8 cellular contexts compared by ENCODE assay signal in the genomic region with DNA sequence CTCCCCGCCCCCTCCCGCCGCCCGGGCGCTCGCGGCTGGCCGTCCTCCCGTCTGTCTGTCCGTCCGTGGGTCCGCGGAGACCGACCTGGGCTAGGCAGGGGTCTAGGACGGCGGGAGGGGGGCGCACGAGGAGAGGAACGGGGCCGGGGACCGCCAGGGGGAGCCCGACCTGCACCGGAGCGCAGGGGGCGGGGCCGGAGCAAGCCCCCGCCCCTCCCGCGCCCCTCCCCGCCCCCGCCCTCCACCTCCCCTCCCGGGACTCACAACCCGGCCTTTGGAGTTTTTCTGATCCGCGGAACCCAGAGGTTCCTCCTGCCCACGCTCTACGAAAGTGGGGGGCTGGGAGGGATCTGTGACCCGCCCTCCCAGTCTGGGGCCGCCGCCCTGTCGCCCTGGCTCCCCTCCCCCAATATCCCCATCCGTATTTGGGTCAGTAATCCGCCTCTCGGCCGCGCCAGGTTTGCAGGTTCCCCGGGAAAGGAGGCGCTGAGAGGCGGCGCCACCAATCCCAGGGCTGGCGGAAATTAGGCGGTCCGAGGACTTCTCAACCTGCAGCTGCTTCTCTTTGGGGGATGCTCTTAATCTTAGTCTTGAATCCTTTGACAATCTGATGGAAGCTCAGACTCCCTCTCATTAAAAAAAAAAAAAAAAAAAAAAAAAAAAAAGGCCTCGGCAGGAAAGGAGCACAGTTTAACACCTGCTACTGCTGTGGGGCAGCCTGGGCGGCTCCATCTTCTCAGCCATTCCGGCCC. TPM values are rescaled to one million over a fixed set of nuclear protein-coding genes. Genes with fewer than 3 reads are reported as not detected.
DNase-seq lines count a peak whose midpoint lies in the region; ATAC-seq and TF ChIP-seq lines count a peak whose summit lies in the region.

No MANE protein-coding gene starts in this region.

- H3K9me3 Mint-ChIP-seq in HFFc6 = no peaks in the 10 kb centered on the region

- peak; percentile 82 for TF ChIP-seq CTCF in HFFc6 (IDR thresholded peaks at IDR 0.05)

- 0 out of 2 replicates have a peak, but pooled peaks cover 3% of the 10 kb centered on the region for H3K4me1 Mint-ChIP-seq in HFFc6 (ENCODE audit: low read depth)

- intact Hi-C loops in sciatic nerve (cut with DNase I) = no loop called here

- H3K27me3 Mint-ChIP-seq in HFFc6 (ENCODE audit: insufficient read depth) = peaks cover 15% of the 10 kb centered on the region

- peak overlapping the region; percentile 60; the same call in 1 of the 2 replicates for H3K4me3 Mint-ChIP-seq in HFFc6

- H3K27ac Mint-ChIP-seq in HFFc6 = no peak overlapping the region

- no peaks in the 10 kb centered on the region for H3K36me3 Mint-ChIP-seq in HFFc6 (ENCODE audit: low read depth)

- peak; percentile 49 for DNase-seq in EL
- no peak for DNase-seq in HFFc6
- DNase-seq in NCI-H1105 (lab: John Stamatoyannopoulos, UW) = peak; percentile 91
- peak; percentile 54 to 78 (median 74) for DNase-seq in T-helper 1 cell
- peak in 41 of 56 donors; percentile 6 to 77 (median 46) for DNase-seq in amygdala (lab: John Stamatoyannopoulos, UW)
- peak; percentile 26 to 59 for DNase-seq in hippocampal formation (lab: John Stamatoyannopoulos, UW)
- DNase-seq in sciatic nerve (ENCODE audit: low spot score) = peak; percentile 79

- ATAC-seq in sciatic nerve (peak; percentile 47), HG03469 (IDR thresholded peaks at IDR 0.05; ENCODE audit: unreplicated experiment) (no peak)

RNA-seq across cellular contexts. Expression of a gene that starts 0.9 kb away (rescaled TPM):
- total RNA-seq in HFFc6 (2021; fragmentation: NEBNext Ultra II Directional; extraction: Animal tissue kit (Norgen Biotek cat#: 25700)) = not detected
- 6.6 TPM for total RNA-seq in sciatic nerve

RNA-seq across cellular contexts. Expression of a gene that starts 37.8 kb away (rescaled TPM):
- 1 to 10 TPM; 2.2 to 3.4 (median 2.5) TPM for total RNA-seq in HFFc6 (2021; fragmentation: NEBNext Ultra II Directional; extraction: Animal tissue kit (Norgen Biotek cat#: 25700))
- 2.1 TPM for total RNA-seq in sciatic nerve
